ENCODE assay signal across 1 cellular context in genomic region chr4:123589361-123589760, GRCh38.
TF ChIP-seq lines count a peak whose summit lies in the region.

No MANE protein-coding gene starts in this region.

TF ChIP-seq in IMR-90, 13 proteins besides CTCF, POLR2A, EP300 and RAD21 (continued from another document):
- TF ChIP-seq MAFK (IDR thresholded peaks at IDR 0.05; ENCODE audit: low read depth, low read length) (no peak), NFE2L2 (IDR thresholded peaks at IDR 0.05; ENCODE audit: low read depth, low read length) (no peak)
TF ChIP-seq in IMR-90: peak in this region for 0.
